Comparison of ENCODE assay signal across 14 cellular contexts in the genomic region with DNA sequence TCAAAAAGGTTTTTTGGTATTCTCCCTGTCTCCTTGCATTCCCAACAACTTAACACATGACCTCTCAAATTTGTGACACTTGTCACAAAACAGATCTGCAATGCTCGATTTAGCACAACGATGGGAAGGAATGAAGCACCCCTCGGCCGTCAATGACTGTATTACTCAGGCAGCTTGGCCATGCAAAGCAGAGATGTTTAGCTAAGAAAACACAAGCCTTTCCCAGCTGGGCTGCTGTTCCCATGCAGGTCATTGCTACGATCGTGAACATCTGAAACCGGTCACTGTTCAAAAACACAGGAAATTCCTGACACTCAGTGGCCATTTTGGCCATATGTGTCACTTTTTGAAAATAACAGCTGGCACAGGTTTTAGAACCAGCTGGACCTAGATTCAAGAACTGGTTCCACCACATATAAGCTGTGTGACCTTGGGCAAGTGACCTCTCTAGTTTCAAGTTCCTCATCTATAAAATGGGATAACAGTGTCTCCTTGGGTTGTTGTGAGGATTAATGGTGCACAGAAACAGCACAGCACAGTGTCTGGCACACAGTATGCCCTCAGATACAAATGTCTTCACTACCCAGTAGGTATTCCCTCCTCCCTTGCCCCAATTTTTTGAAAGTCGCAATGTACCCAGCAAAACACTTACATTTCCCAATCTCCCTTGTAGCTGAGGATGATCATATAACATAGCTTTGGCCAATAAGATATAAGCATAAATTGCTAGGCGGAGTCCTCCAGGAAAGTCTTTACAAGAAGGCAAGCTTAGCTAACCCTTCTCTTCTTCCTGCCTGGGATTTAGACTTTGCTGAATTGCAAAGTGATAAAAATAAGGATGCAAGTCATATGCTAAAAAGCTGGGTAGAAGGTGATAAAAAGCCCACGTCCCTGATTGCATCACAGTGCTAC.
DNase-seq lines count a peak whose midpoint lies in the region; ATAC-seq and TF ChIP-seq lines count a peak whose summit lies in the region.
"Had no signal": no experiment of that assay in that cellular context is flagged by ENCODE, and none has a peak within 500 bp of the region (broad histone marks: within the 10 kb centered on the region; RNA-seq: fewer than 3 reads in every experiment).

No MANE protein-coding gene starts in this region.

- H3K27ac ChIP-seq in GM23338 (ENCODE audit: low read depth) (no peak overlapping the region), upper lobe of right lung (no peak overlapping the region)

- no peak overlapping the region for H2AFZ ChIP-seq in GM23338

- H3K4me1 Mint-ChIP-seq in GM23338 (peaks cover 19% of the 10 kb centered on the region), CD14-positive monocyte (no peaks in the 10 kb centered on the region)

- H3K9me2 ChIP-seq in GM23338 (ENCODE audit: insufficient read depth), result no peaks in the 10 kb centered on the region

- no peaks in the 10 kb centered on the region; the same call in 1 of the 2 replicates for H4K20me1 ChIP-seq in GM23338 (replicated peaks; ENCODE audit: insufficient read depth)

- no peaks in the 10 kb centered on the region for H3F3A ChIP-seq in GM23338 (replicated peaks; ENCODE audit: low read depth)

- H3K9me3 ChIP-seq in adipocyte (ENCODE audit: control insufficient read depth, low read length), result no peaks in the 10 kb centered on the region
- no peaks in the 10 kb centered on the region for H3K9me3 ChIP-seq in upper lobe of right lung
- H3K9me3 ChIP-seq: HAP-1 had no signal

- no peak overlapping the region for H3K4me2 ChIP-seq in GM23338

- no peak for DNase-seq in GM23338 (ENCODE audit: low spot score)
- DNase-seq in adipocyte (ENCODE audit: low read depth), result peak; percentile 11
- DNase-seq in iris pigment epithelial cell (ENCODE audit: low read depth), result peak; percentile 20
- no peak for DNase-seq in upper lobe of right lung
- DNase-seq in putamen (ENCODE audit: low spot score), result no peak
- no peak for DNase-seq in GDM1 (lab: John Stamatoyannopoulos, UW)
- DNase-seq in CD14-positive monocyte (ENCODE audit: low spot score), result no peak
- DNase-seq: C1 segment of cervical spinal cord; DMS153; NCI-H146; NCI-H2227 treated with DMSO at 0.1 percent for 48 hours; NK-92 treated with Interleukin-12 subunit alpha and Interleukin-12 subunit beta, amount 100 ng/mL, for 24 hours had no signal

- H3K4me3 ChIP-seq in GM23338, result no peak overlapping the region
- H3K4me3 ChIP-seq in adipocyte (ENCODE audit: low read length), result no peak overlapping the region
- H3K4me3 ChIP-seq in upper lobe of right lung, result no peak overlapping the region
- H3K4me3 ChIP-seq: HAP-1 had no signal

- H3K4me3 Mint-ChIP-seq in GM23338 (no peak overlapping the region), CD14-positive monocyte (no peak overlapping the region)
- H3K4me3 Mint-ChIP-seq: IgD-negative memory B cell had no signal

- no peaks in the 10 kb centered on the region for H3K9me3 Mint-ChIP-seq in GM23338
- H3K9me3 Mint-ChIP-seq in CD14-positive monocyte, result peaks cover 0 to 4% (median 0%) of the 10 kb centered on the region in 7 donors
- H3K9me3 Mint-ChIP-seq: IgD-negative memory B cell had no signal

- H3K27me3 ChIP-seq in GM23338 (ENCODE audit: insufficient read depth), result no peaks in the 10 kb centered on the region
- H3K27me3 ChIP-seq in adipocyte (replicated peaks; ENCODE audit: control insufficient read depth, insufficient read depth, low read length), result no peaks in the 10 kb centered on the region
- H3K27me3 ChIP-seq in upper lobe of right lung, result no peaks in the 10 kb centered on the region

- H3K36me3 ChIP-seq in GM23338 (ENCODE audit: insufficient read depth) (no peaks in the 10 kb centered on the region), adipocyte (ENCODE audit: control insufficient read depth, insufficient read depth, low read length, severe bottlenecking) (no peaks in the 10 kb centered on the region), upper lobe of right lung (no peaks in the 10 kb centered on the region)

- no peak for ATAC-seq in GM23338
- ATAC-seq in upper lobe of right lung, result peak; percentile 34

- no peak overlapping the region for H3K9ac ChIP-seq in adipocyte (ENCODE audit: low read length)

- intact Hi-C loops in upper lobe of right lung (cut with DNase I) (no loop called here), CD14-positive monocyte (cut with micrococcal nuclease) (no loop called here)

- H3K79me2 ChIP-seq in GM23338 (replicated peaks; ENCODE audit: insufficient read depth), result no peaks in the 10 kb centered on the region

- H3K36me3 Mint-ChIP-seq in GM23338 (ENCODE audit: low read depth) (no peaks in the 10 kb centered on the region), CD14-positive monocyte (no peaks in the 10 kb centered on the region)

- H3K27ac Mint-ChIP-seq in GM23338 (0 out of 2 replicates have a peak overlapping the region, but pooled peaks have one; percentile 13), CD14-positive monocyte (no peak overlapping the region)
- H3K27ac Mint-ChIP-seq: IgD-negative memory B cell had no signal

- H3K4me1 ChIP-seq in GM23338 (ENCODE audit: insufficient read depth) (0 out of 2 replicates have a peak, but pooled peaks cover 7% of the 10 kb centered on the region), adipocyte (ENCODE audit: control insufficient read depth, insufficient read depth, low read length) (no peaks in the 10 kb centered on the region), upper lobe of right lung (no peaks in the 10 kb centered on the region)
- H3K4me1 ChIP-seq: HAP-1 had no signal

- no peaks in the 10 kb centered on the region for H3K27me3 Mint-ChIP-seq in GM23338 (ENCODE audit: insufficient read depth, low read depth, poor library complexity)
- peaks cover 0 to 1% (median under 1%) of the 10 kb centered on the region in 3 donors for H3K27me3 Mint-ChIP-seq in CD14-positive monocyte (ENCODE audit: low read depth in 3 of 3)
- H3K27me3 Mint-ChIP-seq: IgD-negative memory B cell had no signal

- no peak for TF ChIP-seq CTCF in GM23338 (conservative IDR thresholded peaks at IDR 0.05; ENCODE audit: low read depth in 2 of 2)
- TF ChIP-seq CTCF in upper lobe of right lung (IDR thresholded peaks at IDR 0.05), result no peak
- no peak for TF ChIP-seq CTCF in CD14-positive monocyte (IDR thresholded peaks at IDR 0.05)

TF ChIP-seq in GM23338, 12 proteins besides CTCF, POLR2A, EP300 and RAD21 (continues in another document):
- TF ChIP-seq, protein P1, sequence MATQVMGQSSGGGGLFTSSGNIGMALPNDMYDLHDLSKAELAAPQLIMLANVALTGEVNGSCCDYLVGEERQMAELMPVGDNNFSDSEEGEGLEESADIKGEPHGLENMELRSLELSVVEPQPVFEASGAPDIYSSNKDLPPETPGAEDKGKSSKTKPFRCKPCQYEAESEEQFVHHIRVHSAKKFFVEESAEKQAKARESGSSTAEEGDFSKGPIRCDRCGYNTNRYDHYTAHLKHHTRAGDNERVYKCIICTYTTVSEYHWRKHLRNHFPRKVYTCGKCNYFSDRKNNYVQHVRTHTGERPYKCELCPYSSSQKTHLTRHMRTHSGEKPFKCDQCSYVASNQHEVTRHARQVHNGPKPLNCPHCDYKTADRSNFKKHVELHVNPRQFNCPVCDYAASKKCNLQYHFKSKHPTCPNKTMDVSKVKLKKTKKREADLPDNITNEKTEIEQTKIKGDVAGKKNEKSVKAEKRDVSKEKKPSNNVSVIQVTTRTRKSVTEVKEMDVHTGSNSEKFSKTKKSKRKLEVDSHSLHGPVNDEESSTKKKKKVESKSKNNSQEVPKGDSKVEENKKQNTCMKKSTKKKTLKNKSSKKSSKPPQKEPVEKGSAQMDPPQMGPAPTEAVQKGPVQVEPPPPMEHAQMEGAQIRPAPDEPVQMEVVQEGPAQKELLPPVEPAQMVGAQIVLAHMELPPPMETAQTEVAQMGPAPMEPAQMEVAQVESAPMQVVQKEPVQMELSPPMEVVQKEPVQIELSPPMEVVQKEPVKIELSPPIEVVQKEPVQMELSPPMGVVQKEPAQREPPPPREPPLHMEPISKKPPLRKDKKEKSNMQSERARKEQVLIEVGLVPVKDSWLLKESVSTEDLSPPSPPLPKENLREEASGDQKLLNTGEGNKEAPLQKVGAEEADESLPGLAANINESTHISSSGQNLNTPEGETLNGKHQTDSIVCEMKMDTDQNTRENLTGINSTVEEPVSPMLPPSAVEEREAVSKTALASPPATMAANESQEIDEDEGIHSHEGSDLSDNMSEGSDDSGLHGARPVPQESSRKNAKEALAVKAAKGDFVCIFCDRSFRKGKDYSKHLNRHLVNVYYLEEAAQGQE (IDR thresholded peaks at IDR 0.05; ENCODE audit: unreplicated experiment), result no peak

Comparison
In these comparisons a context has a peak if more than half of its experiments do, and no peak if none do; other contexts are left out.
1. DNase-seq: peak in adipocyte (single experiment) and iris pigment epithelial cell (single experiment); none in GM23338 (single experiment), upper lobe of right lung (single experiment), putamen (single experiment), GDM1 (single experiment) and CD14-positive monocyte (single experiment).